1 cellular context compared by ENCODE assay signal in the genomic region with DNA sequence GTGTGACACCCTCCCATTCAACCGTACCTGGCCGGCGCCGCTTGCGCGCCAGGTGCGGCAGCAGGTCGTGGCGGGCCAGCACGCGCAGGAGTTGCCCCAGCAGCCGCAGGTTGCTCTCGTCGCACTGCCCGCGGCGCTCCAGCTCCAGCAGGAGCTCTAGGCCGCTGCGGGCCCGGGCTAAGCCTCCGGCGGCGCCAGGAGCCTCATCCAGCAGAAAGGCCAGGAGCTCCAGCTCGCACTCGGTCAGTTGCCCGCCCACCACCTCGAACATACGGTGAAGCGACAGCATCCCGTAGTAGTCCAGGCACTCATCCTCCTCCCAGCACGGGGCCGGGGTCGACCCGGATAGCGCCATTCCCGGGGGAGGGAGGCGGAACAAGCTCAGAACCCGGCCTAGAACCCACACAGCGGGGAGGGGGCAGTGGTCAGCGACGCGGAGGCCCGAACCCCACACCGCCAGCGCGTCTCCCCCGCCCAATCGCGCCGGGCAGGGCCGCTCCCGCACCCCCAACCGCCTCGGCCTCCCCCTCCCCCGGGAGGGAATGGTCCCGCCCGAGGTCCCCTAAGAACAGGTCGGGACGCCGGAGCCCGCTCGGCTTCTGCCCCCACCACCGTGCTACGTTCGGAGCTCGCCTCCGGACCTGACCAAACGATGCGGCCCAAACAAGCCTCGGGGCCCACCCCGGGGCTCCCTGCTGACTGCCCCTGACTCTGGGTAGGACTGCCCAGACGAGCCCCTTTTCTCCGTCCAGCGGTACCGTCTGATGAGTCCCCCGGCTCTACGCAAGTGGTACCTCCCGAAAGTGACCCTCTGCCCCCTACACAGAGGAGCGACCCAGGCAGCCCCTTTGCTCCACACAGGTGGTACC.
TF ChIP-seq lines count a peak whose summit lies in the region.

No MANE protein-coding gene starts in this region.

TF ChIP-seq in H1, 55 proteins besides CTCF, POLR2A, EP300 and RAD21:
- TF ChIP-seq RBBP5 (IDR thresholded peaks at IDR 0.05; ENCODE audit: borderline replicate concordance, low read depth, low read length) (no peak), TAF1 (IDR thresholded peaks at IDR 0.05; ENCODE audit: low read depth, low read length) (peak; percentile 65; the same call in 1 of the 2 replicates), EZH2 (IDR thresholded peaks at IDR 0.05; ENCODE audit: low read depth, low read length, severe bottlenecking) (no peak), POLR2AphosphoS5 (IDR thresholded peaks at IDR 0.05; ENCODE audit: low read depth, low read length) (peak; percentile 60), RFX5 (IDR thresholded peaks at IDR 0.05; ENCODE audit: borderline replicate concordance, low read depth, low read length) (peak; percentile 7; the same call in 1 of the 2 replicates), CEBPB (IDR thresholded peaks at IDR 0.05; ENCODE audit: low read depth, low read length) (no peak), NRF1 (IDR thresholded peaks at IDR 0.05; ENCODE audit: low read depth, low read length) (no peak), JUND (IDR thresholded peaks at IDR 0.05; ENCODE audit: low read length) (peak; percentile 60; the same call in 1 of the 2 replicates), KDM1A (IDR thresholded peaks at IDR 0.05; ENCODE audit: borderline replicate concordance, low read length) (peak; percentile 25; the same call in 1 of the 2 replicates), CHD1 (IDR thresholded peaks at IDR 0.05; ENCODE audit: low read depth, low read length) (peak; percentile 76; the same call in 1 of the 2 replicates), JUN (IDR thresholded peaks at IDR 0.05; ENCODE audit: low read depth, low read length) (no peak), KDM4A (IDR thresholded peaks at IDR 0.05; ENCODE audit: low read depth, low read length, severe bottlenecking) (peak; percentile 59), BRCA1 (IDR thresholded peaks at IDR 0.05; ENCODE audit: low read depth, low read length) (no peak), ASH2L (IDR thresholded peaks at IDR 0.05; ENCODE audit: low read length) (peak; percentile 19), TBP (IDR thresholded peaks at IDR 0.05; ENCODE audit: low read depth, low read length) (peak; percentile 32), CTBP2 (IDR thresholded peaks at IDR 0.05; ENCODE audit: borderline replicate concordance, insufficient read depth, insufficient read length, low read length) (no peak), PHF8 (conservative IDR thresholded peaks at IDR 0.05; ENCODE audit: low read depth, low read length) (no peak; the same call in 1 of the 2 replicates), FOSL1 (IDR thresholded peaks at IDR 0.05; ENCODE audit: insufficient read depth, low read depth, low read length) (no peak), SIN3A (conservative IDR thresholded peaks at IDR 0.05 in 1 of 2, IDR thresholded peaks at IDR 0.05 in 1 of 2; ENCODE audit: low read depth in 1 of 2, low read length in 2 of 2) (peak in 1 of 2 experiments; percentile 59; a peak in 1 of 4 replicates)
- TF ChIP-seq, protein P1, sequence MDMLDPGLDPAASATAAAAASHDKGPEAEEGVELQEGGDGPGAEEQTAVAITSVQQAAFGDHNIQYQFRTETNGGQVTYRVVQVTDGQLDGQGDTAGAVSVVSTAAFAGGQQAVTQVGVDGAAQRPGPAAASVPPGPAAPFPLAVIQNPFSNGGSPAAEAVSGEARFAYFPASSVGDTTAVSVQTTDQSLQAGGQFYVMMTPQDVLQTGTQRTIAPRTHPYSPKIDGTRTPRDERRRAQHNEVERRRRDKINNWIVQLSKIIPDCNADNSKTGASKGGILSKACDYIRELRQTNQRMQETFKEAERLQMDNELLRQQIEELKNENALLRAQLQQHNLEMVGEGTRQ (IDR thresholded peaks at IDR 0.05; ENCODE audit: low read length): no peak
- TF ChIP-seq, protein P2, sequence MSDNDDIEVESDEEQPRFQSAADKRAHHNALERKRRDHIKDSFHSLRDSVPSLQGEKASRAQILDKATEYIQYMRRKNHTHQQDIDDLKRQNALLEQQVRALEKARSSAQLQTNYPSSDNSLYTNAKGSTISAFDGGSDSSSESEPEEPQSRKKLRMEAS (IDR thresholded peaks at IDR 0.05): peak; percentile 63
- TF ChIP-seq, protein P3, sequence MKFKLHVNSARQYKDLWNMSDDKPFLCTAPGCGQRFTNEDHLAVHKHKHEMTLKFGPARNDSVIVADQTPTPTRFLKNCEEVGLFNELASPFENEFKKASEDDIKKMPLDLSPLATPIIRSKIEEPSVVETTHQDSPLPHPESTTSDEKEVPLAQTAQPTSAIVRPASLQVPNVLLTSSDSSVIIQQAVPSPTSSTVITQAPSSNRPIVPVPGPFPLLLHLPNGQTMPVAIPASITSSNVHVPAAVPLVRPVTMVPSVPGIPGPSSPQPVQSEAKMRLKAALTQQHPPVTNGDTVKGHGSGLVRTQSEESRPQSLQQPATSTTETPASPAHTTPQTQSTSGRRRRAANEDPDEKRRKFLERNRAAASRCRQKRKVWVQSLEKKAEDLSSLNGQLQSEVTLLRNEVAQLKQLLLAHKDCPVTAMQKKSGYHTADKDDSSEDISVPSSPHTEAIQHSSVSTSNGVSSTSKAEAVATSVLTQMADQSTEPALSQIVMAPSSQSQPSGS (IDR thresholded peaks at IDR 0.05; ENCODE audit: low read length): no peak
